10 cellular contexts compared by ENCODE assay signal in genomic region chr13:98544105-98544710, GRCh38. TPM values are rescaled to one million over a fixed set of nuclear protein-coding genes. Genes with fewer than 3 reads are reported as not detected.
DNase-seq lines count a peak whose midpoint lies in the region; ATAC-seq and TF ChIP-seq lines count a peak whose summit lies in the region.
"Had no signal": no experiment of that assay in that cellular context is flagged by ENCODE, and none has a peak within 500 bp of the region (broad histone marks: within the 10 kb centered on the region; RNA-seq: fewer than 3 reads in every experiment).

No MANE protein-coding gene starts in this region.

- no peak for DNase-seq in activated CD4-positive, alpha-beta memory T cell treated with anti-CD3 and anti-CD28 coated beads, Interleukin-2, amount 10 ng/mL, durations not matched to agents 7 days and 5 days
- DNase-seq in right atrium auricular region (ENCODE audit: low spot score) (no peak), sciatic nerve (ENCODE audit: low spot score) (no peak), SIG-M5 treated with dmso at 0.1 percent for 504 hours (lab: John Stamatoyannopoulos, UW; ENCODE audit: unreplicated experiment) (no peak), 8988T (no peak), amniotic stem cell (lab: John Stamatoyannopoulos, UW) (no peak)
- DNase-seq: activated gamma-delta T cell, DMS79 treated with DMSO at 0.1 percent for 48 hours, NCI-H82 had no signal

- no peaks in the 10 kb centered on the region for H3K27me3 ChIP-seq in right atrium auricular region

- H3K27ac ChIP-seq in HEK293 (ENCODE audit: extremely low read depth, low read depth, low read length): no peak overlapping the region
- peak overlapping the region; percentile 36 to 62 for H3K27ac ChIP-seq in right atrium auricular region

- peaks cover 89% of the 10 kb centered on the region for H3K4me1 Mint-ChIP-seq in activated CD4-positive, alpha-beta memory T cell treated with anti-CD3 and anti-CD28 coated beads, Interleukin-2, amount 10 ng/mL, durations not matched to agents 7 days and 5 days

- H3K9me3 ChIP-seq in HEK293 (ENCODE audit: control insufficient read depth, insufficient read depth, low read depth, low read length) (no peaks in the 10 kb centered on the region), right atrium auricular region (no peaks in the 10 kb centered on the region)

- peak overlapping the region; percentile 40 for H3K4me3 Mint-ChIP-seq in activated CD4-positive, alpha-beta memory T cell treated with anti-CD3 and anti-CD28 coated beads, Interleukin-2, amount 10 ng/mL, durations not matched to agents 7 days and 5 days

- intact Hi-C loops in sciatic nerve (cut with DNase I): no loop called here

- TF ChIP-seq CTCF in HEK293 (tag by site-specific recombination; IDR thresholded peaks at IDR 0.05) (no peak), right atrium auricular region (IDR thresholded peaks at IDR 0.05) (no peak)

- no peaks in the 10 kb centered on the region for H3K9me3 Mint-ChIP-seq in activated CD4-positive, alpha-beta memory T cell treated with anti-CD3 and anti-CD28 coated beads, Interleukin-2, amount 10 ng/mL, durations not matched to agents 7 days and 5 days

- CTCF ChIA-PET in HEK293 (lab: Yijun Ruan, JAX): interaction anchor here (0.6 to 0.7 kb wide), 3 partner anchors 12 to 35 kb away, joined by 3 to 4 read pairs (median 3); no protein-coding TSS in a partner anchor
- CTCF ChIA-PET in activated CD4-positive, alpha-beta memory T cell treated with anti-CD3 and anti-CD28 coated beads, Interleukin-2, amount 10 ng/mL, durations not matched to agents 7 days and 5 days (lab: Charles Lee): interaction anchor here (1.6 to 2.9 kb wide), 3 partner anchors 13 to 109 kb away, joined by 4 to 11 read pairs (median 5); no protein-coding TSS in a partner anchor

- H3K36me3 ChIP-seq in HEK293 (ENCODE audit: control insufficient read depth in 2 of 2, insufficient read depth in 1 of 2, low read length in 2 of 2) (no peaks in the 10 kb centered on the region; a peak in 1 of 3 replicates), right atrium auricular region (no peaks in the 10 kb centered on the region)

- peak; percentile 22 for ATAC-seq in sciatic nerve

- H3K4me3 ChIP-seq in HEK293 (ENCODE audit: low read depth, low read length) (no peak overlapping the region), right atrium auricular region (no peak overlapping the region)

- H3K4me1 ChIP-seq in HEK293 (ENCODE audit: control insufficient read depth, insufficient read depth, low read length): peaks cover 5% of the 10 kb centered on the region
- peaks cover 0 to 79% of the 10 kb centered on the region in 2 donors for H3K4me1 ChIP-seq in right atrium auricular region

- POLR2A ChIA-PET in HEK293 (lab: Yijun Ruan, JAX): no interaction called here
- POLR2A ChIA-PET in activated CD4-positive, alpha-beta memory T cell treated with anti-CD3 and anti-CD28 coated beads, Interleukin-2, amount 10 ng/mL, durations not matched to agents 7 days and 5 days (lab: Charles Lee): interaction anchor here (0.7 to 3.0 kb wide), 8 partner anchors 9 to 1111 kb away, joined by 3 to 14 read pairs (median 4); partner anchors contain the start of gene STK24

- H3K27ac Mint-ChIP-seq in activated CD4-positive, alpha-beta memory T cell treated with anti-CD3 and anti-CD28 coated beads, Interleukin-2, amount 10 ng/mL, durations not matched to agents 7 days and 5 days: peak overlapping the region; percentile 66

- peaks cover 39% of the 10 kb centered on the region for H3K36me3 Mint-ChIP-seq in activated CD4-positive, alpha-beta memory T cell treated with anti-CD3 and anti-CD28 coated beads, Interleukin-2, amount 10 ng/mL, durations not matched to agents 7 days and 5 days (ENCODE audit: low read depth)

- H3K27me3 Mint-ChIP-seq in activated CD4-positive, alpha-beta memory T cell treated with anti-CD3 and anti-CD28 coated beads, Interleukin-2, amount 10 ng/mL, durations not matched to agents 7 days and 5 days: no peaks in the 10 kb centered on the region

TF ChIP-seq in HEK293, 187 proteins besides CTCF, POLR2A, EP300 and RAD21:
- TF ChIP-seq ZNF221 (tag by site-specific recombination; IDR thresholded peaks at IDR 0.05; ENCODE audit: borderline replicate concordance) (no peak), ZNF600 (tag by site-specific recombination; IDR thresholded peaks at IDR 0.05) (0 out of 2 replicates have a peak, but pooled peaks have one; percentile 23), MZF1 (tag by site-specific recombination; IDR thresholded peaks at IDR 0.05; ENCODE audit: borderline replicate concordance) (no peak), ZIC2 (tag by site-specific recombination; IDR thresholded peaks at IDR 0.05) (peak; percentile 70), GFI1B (tag by site-specific recombination; IDR thresholded peaks at IDR 0.05) (no peak), SALL2 (tag by site-specific recombination; IDR thresholded peaks at IDR 0.05; ENCODE audit: borderline replicate concordance) (no peak), ZSCAN16 (tag by site-specific recombination; IDR thresholded peaks at IDR 0.05) (no peak), ZNF416 (tag by site-specific recombination; IDR thresholded peaks at IDR 0.05) (no peak)
- TF ChIP-seq, protein P1, sequence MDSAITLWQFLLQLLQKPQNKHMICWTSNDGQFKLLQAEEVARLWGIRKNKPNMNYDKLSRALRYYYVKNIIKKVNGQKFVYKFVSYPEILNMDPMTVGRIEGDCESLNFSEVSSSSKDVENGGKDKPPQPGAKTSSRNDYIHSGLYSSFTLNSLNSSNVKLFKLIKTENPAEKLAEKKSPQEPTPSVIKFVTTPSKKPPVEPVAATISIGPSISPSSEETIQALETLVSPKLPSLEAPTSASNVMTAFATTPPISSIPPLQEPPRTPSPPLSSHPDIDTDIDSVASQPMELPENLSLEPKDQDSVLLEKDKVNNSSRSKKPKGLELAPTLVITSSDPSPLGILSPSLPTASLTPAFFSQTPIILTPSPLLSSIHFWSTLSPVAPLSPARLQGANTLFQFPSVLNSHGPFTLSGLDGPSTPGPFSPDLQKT (IDR thresholded peaks at IDR 0.05; ENCODE audit: borderline replicate concordance, low read depth, low read length): no peak
TF ChIP-seq in HEK293: peak in this region for 2.

RNA-seq across cellular contexts. Expression of gene STK24, which starts 32.7 kb away (rescaled TPM):
- 100 to 1,000 TPM; 189 to 204 TPM for total RNA-seq in activated CD4-positive, alpha-beta memory T cell treated with anti-CD3 and anti-CD28 coated beads, Interleukin-2, amount 10 ng/mL, durations not matched to agents 7 days and 5 days
- 10 to 100 TPM; 55.8 to 63.2 TPM for total RNA-seq in right atrium auricular region
- 44.2 TPM for total RNA-seq in sciatic nerve
